In the genomic region with DNA sequence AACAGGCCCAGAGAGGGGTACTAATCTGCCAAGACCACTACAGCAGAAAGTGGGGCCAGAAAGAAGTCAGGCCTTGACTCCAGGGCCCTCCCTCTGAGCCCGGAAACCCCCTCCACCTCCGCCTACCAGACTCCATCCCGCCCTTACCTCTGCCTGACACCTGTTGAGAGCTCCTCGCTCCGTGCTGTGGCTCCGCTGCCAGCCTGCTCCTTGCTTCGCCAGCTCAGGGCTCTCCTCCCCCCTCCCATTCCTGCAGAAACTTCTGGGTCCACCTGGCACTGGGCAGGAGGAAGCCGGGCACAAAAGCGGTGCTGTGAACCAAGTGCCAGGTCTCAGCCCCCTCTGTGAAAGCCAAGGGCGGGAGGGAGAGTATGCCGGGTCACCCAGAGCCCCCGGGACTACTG, we compare ENCODE assay signal across 9 cellular contexts. TPM values are rescaled to one million over a fixed set of nuclear protein-coding genes. Genes with fewer than 3 reads are reported as not detected.
A peak's percentile ranks its signal among the peaks of the same experiment; 100 is the strongest.
DNase-seq lines count a peak whose midpoint lies in the region; ATAC-seq lines count a peak whose summit lies in the region.
"Had no signal": no experiment of that assay in that cellular context is flagged by ENCODE, and none has a peak within 500 bp of the region (broad histone marks: within the 10 kb centered on the region; RNA-seq: fewer than 3 reads in every experiment).

No MANE protein-coding gene starts in this region.

- H3K4me3 ChIP-seq in Karpas-422 (ENCODE audit: low read length) (no peak overlapping the region), subcutaneous abdominal adipose tissue (ENCODE audit: low read depth in 1 of 5, low read length in 5 of 5) (no peak overlapping the region)

- H3K27me3 ChIP-seq in Karpas-422 (ENCODE audit: low read length), result no peaks in the 10 kb centered on the region
- H3K27me3 ChIP-seq in subcutaneous abdominal adipose tissue (ENCODE audit: control insufficient read depth in 5 of 5, insufficient read depth in 4 of 5, low read length in 5 of 5), result no peaks in the 10 kb centered on the region

- no peak for DNase-seq in Karpas-422
- peak; percentile 44 to 54 for DNase-seq in activated T-helper 1 cell treated with anti-CD3 and anti-CD28 coated beads, Interleukin-2, amount 50 U/mL, for 16 hours (ENCODE audit: low read depth in 1 of 2, low spot score in 1 of 2)
- DNase-seq in left colon, result peak; percentile 59 to 71
- no peak for DNase-seq in NCI-H1092 (lab: John Stamatoyannopoulos, UW)
- DNase-seq in GF-D8 (lab: John Stamatoyannopoulos, UW), result no peak
- DNase-seq in AG08395 (ENCODE audit: low spot score), result no peak
- DNase-seq: cerebellar nuclear complex had no signal

- no peaks in the 10 kb centered on the region for H3K79me2 ChIP-seq in Karpas-422 (ENCODE audit: low read length)

- H3K4me1 ChIP-seq in Karpas-422 (ENCODE audit: low read length) (peaks cover 47% of the 10 kb centered on the region), subcutaneous abdominal adipose tissue (ENCODE audit: control insufficient read depth in 5 of 5, insufficient read depth in 5 of 5, low read length in 5 of 5) (peaks cover 9 to 43% (median 42%) of the 10 kb centered on the region in 5 donors)

- peaks cover 3% of the 10 kb centered on the region; the same call in 1 of the 2 replicates for H3K36me3 ChIP-seq in Karpas-422 (ENCODE audit: insufficient read depth, low read length)
- peaks cover 0 to 21% (median 13%) of the 10 kb centered on the region in 5 donors for H3K36me3 ChIP-seq in subcutaneous abdominal adipose tissue (ENCODE audit: control insufficient read depth in 5 of 5, insufficient read depth in 5 of 5, low read length in 5 of 5)

- H2AFZ ChIP-seq in Karpas-422 (ENCODE audit: low read length), result no peak overlapping the region

- no peak overlapping the region for H3K4me2 ChIP-seq in Karpas-422 (ENCODE audit: low read depth, low read length, poor library complexity, severe bottlenecking)

- H4K20me1 ChIP-seq in Karpas-422 (ENCODE audit: insufficient read depth, low read depth, low read length), result no peaks in the 10 kb centered on the region

- no peak overlapping the region for H3K27ac ChIP-seq in Karpas-422 (ENCODE audit: low read length)
- peak overlapping the region; percentile 67 for H3K27ac ChIP-seq in subcutaneous abdominal adipose tissue (ENCODE audit: low read depth, low read length)

- peak overlapping the region; percentile 37; the same call in 1 of the 2 replicates for H3K9ac ChIP-seq in Karpas-422 (ENCODE audit: low read length)
- H3K9ac ChIP-seq in subcutaneous abdominal adipose tissue (ENCODE audit: low read length in 5 of 5), result peak overlapping the region in 3 of 5 donors; percentile 43 to 70 (median 46)

- no peaks in the 10 kb centered on the region for H3K9me2 ChIP-seq in Karpas-422 (replicated peaks; ENCODE audit: insufficient read depth, low read length)

- ATAC-seq in left colon (peak; percentile 5), HG02870 (IDR thresholded peaks at IDR 0.05; ENCODE audit: unreplicated experiment) (no peak)

- intact Hi-C loops in left colon (cut with DNase I, micrococcal nuclease), result no loop called here

- no peaks in the 10 kb centered on the region for H3K9me3 ChIP-seq in Karpas-422 (ENCODE audit: low read length)
- H3K9me3 ChIP-seq in subcutaneous abdominal adipose tissue (ENCODE audit: control insufficient read depth in 5 of 5, low read length in 5 of 5), result no peaks in the 10 kb centered on the region

RNA-seq across cellular contexts. Expression of a gene that starts 6.4 kb away (rescaled TPM):
- total RNA-seq in Karpas-422 (2014; rRNA removed; shearing (Covaris generic); ENCODE audit: low replicate concordance), result 21.7 and 55.7 TPM in 2 replicates
- 100 to 1,000 TPM; 222 to 302 TPM for total RNA-seq in left colon

RNA-seq across cellular contexts. Expression of a gene that starts 11.1 kb away (rescaled TPM):
- total RNA-seq in Karpas-422 (2014; rRNA removed; shearing (Covaris generic); ENCODE audit: low replicate concordance), result 23.5 and 41.6 TPM in 2 replicates
- total RNA-seq in left colon, result 10 to 100 TPM; 37.5 to 46.9 TPM

RNA-seq across cellular contexts. Expression of a gene that starts 24.8 kb away (rescaled TPM):
- total RNA-seq in Karpas-422 (2014; rRNA removed; shearing (Covaris generic); ENCODE audit: low replicate concordance), result 2.7 and 3.1 TPM in 2 replicates
- total RNA-seq in left colon, result 1 to 10 TPM; 1.3 to 1.9 TPM

RNA-seq across cellular contexts. Expression of a gene that starts 28.3 kb away (rescaled TPM):
- 1.0 and 32.6 TPM in 2 replicates for total RNA-seq in Karpas-422 (2014; rRNA removed; shearing (Covaris generic); ENCODE audit: low replicate concordance)
- total RNA-seq in left colon, result 100 to 1,000 TPM; 114 to 141 TPM

RNA-seq across cellular contexts. Expression of a gene that starts 31.9 kb away (rescaled TPM):
- total RNA-seq in Karpas-422 (2014; rRNA removed; shearing (Covaris generic); ENCODE audit: low replicate concordance), result 21.5 and 34.4 TPM in 2 replicates
- total RNA-seq in left colon, result 10 to 100 TPM; 25.1 to 28.6 TPM

Comparison
In these comparisons a context has a peak if more than half of its experiments do, and no peak if none do; other contexts are left out.
1. DNase-seq: peak in activated T-helper 1 cell treated with anti-CD3 and anti-CD28 coated beads, Interleukin-2, amount 50 U/mL, for 16 hours (2 of 2) and left colon (2 of 2); none in Karpas-422 (single experiment), NCI-H1092 (single experiment), GF-D8 (single experiment) and AG08395 (single experiment).